8 cellular contexts compared by ENCODE assay signal in the genomic region with DNA sequence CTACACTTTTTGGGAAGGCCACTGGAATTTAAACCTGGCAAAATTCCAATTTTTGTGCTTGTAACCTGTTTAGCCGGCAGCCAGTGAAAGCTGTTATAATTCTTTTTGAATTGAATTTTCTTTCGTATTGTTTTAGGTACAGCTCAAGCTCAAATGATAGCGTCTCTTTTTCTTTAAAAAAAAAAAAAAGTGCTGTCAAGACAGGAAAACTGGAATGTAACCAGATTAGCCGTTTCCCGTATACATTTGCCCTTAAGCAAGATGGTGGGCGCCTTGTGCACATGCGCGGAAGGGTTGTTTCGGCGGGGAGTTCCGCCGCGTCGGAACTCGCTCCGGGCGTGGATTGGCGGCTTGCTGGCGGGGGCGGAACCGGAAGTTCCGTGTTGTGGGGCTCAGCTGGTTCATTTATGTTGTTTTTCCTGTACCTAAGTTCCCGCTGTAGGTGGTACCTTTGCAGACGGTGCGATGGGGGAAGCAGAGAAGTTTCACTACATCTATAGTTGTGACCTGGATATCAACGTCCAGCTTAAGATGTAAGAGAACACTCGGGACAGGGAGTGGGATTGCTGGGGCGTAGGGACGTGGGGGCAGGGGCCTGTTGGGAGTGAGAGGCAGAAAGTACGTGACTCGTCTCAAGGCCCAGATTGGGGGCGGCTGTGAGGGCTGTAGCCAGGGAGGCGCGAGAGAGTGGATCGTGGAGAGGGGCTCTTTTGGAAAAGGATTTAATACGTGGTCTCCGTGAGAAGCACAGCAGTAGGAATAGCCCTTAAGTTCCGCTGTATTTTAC. TPM values are rescaled to one million over a fixed set of nuclear protein-coding genes. Genes with fewer than 3 reads are reported as not detected.
DNase-seq lines count a peak whose midpoint lies in the region; ATAC-seq and TF ChIP-seq lines count a peak whose summit lies in the region.

A gene (plus strand): TSS at position 408 of the 787 bp plus-strand sequence. CDS start 58 bp downstream, at position 466.

- no peak for TF ChIP-seq CTCF in AG10803 (conservative IDR thresholded peaks at IDR 0.05; ENCODE audit: low read length)

- H3K4me3 ChIP-seq in AG10803 (ENCODE audit: low read length), result peak within 1 kb of the TSS; percentile 84

- ATAC-seq in GM19043 (IDR thresholded peaks at IDR 0.05; ENCODE audit: low read depth, unreplicated experiment) (peak; percentile 94), HG03378 (IDR thresholded peaks at IDR 0.05; ENCODE audit: unreplicated experiment) (peak; percentile 94)

- DNase-seq in AG10803 (ENCODE audit: low read depth) (peak; percentile 98), NCI-H460 (ENCODE audit: extremely low read depth, low read depth) (peak; percentile 89), cerebellar nuclear complex (lab: John Stamatoyannopoulos, UW) (peak; percentile 38 to 91), islet precursor cell (peak; percentile 98)
- DNase-seq in activated CD4-positive, CD25-positive, alpha-beta regulatory T cell treated with anti-CD3 and anti-CD28 coated beads, Interleukin-2, amount 50 U/mL, for 72 hours, result peak; percentile 93
- peak; percentile 89 to 94 (median 94) for DNase-seq in stimulated activated CD4-positive, alpha-beta T cell treated with anti-CD3 and anti-CD28 coated beads, Interleukin-12 subunit alpha, Interleukin-12 subunit beta, amount 100 ng/mL, for 48 hours (ENCODE audit: low read depth in 2 of 3, low spot score in 1 of 3)

RNA-seq across cellular contexts. Expression of the gene that starts here (rescaled TPM):
- total RNA-seq in NCI-H460 (2014; rRNA removed; shearing (Covaris generic)), result 19.9 and 41.3 TPM in 2 replicates
- polyA plus RNA-seq in NCI-H460 (2014; cell fraction: nucleus; rRNA removed), result 15.8 and 31.8 TPM in 2 replicates

Comparison
In these comparisons a context has a peak if more than half of its experiments do, and no peak if none do; other contexts are left out.
1. Peak in every context shown above with its lines: DNase-seq, ATAC-seq and H3K4me3 ChIP-seq.